6 cellular contexts compared by ENCODE assay signal in the genomic region with DNA sequence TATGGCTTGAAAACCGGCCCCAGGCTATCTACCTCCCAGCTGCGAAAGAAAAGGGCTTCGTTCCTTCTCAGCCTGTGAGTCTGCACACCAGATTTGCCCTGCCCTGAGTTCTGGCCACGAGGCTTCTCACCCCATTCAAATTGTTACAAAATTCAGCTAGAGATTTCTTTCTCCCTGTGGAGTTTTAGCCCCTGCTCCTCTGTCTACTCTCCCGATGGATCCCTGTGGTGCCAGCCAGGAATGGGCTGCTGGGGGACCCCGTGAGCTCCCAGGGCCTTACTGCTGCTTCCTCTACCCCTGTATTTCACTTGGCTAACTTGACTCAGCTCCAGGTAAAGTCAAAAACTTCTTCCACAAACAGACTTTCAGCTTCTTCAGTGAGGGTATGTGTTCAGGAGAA.
"Had no signal": no experiment of that assay in that cellular context is flagged by ENCODE, and none has a peak within 500 bp of the region (broad histone marks: within the 10 kb centered on the region; RNA-seq: fewer than 3 reads in every experiment).

No MANE protein-coding gene starts in this region.

- FAIRE-seq: HTR-8/SVneo had no signal

- H3K4me3 ChIP-seq: GM23248 had no signal

- H3K27ac ChIP-seq: GM23248 had no signal

- H3K9ac ChIP-seq: GM23248 had no signal

- DNase-seq: GM23248, H7, HCEC 1CT, IMR-90, KBM-7 had no signal

- H2AFZ ChIP-seq: GM23248 had no signal
